ENCODE assay signal across 14 cellular contexts in the genomic region with DNA sequence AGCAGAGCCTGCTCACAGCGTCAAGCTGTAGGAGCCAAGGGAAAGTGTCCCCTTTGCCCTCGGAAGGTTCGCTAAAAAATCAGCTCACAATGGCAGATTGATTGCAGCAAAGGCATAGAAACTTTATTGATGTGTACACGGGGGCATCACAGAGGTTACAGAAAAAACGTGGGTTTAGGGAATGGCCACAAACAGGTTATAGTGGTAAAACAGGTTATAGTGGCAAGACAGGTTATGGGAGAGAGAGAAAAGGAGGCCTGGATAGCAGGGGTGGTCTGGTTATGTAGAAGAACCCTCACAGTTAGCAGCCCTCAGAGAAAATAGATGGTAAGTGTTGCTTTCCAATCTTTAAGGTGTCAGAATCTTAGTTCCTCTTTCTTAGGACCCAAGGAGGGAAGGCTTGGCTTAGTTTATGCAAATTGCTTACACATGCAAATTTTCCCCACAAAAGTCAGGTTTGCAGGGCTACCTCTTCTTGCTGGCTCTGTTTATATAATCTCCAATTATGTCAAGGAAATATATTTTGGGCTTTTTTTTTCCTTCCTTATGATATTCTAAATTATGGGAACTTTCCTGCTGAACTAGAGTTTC.
A peak's percentile ranks its signal among the peaks of the same experiment; 100 is the strongest.
DNase-seq lines count a peak whose midpoint lies in the region; ATAC-seq and TF ChIP-seq lines count a peak whose summit lies in the region.
"Had no signal": no experiment of that assay in that cellular context is flagged by ENCODE, and none has a peak within 500 bp of the region (broad histone marks: within the 10 kb centered on the region; RNA-seq: fewer than 3 reads in every experiment).

No MANE protein-coding gene starts in this region.

- no peaks in the 10 kb centered on the region for H3K36me3 Mint-ChIP-seq in progenitor cell of endocrine pancreas (ENCODE audit: insufficient read depth)

- peaks cover 0 to 75% (median 31%) of the 10 kb centered on the region in 45 donors for H3K27me3 ChIP-seq in dorsolateral prefrontal cortex
- H3K27me3 ChIP-seq: MG63 had no signal

- H3K27ac ChIP-seq in dorsolateral prefrontal cortex: no peak overlapping the region
- H3K27ac ChIP-seq: RWPE1, thoracic aorta had no signal

- ATAC-seq in GM19023 (IDR thresholded peaks at IDR 0.05; ENCODE audit: unreplicated experiment): peak; percentile 45
- peak; percentile 80 for ATAC-seq in GM21717 (IDR thresholded peaks at IDR 0.05; ENCODE audit: unreplicated experiment)
- ATAC-seq in HG03354 (IDR thresholded peaks at IDR 0.05; ENCODE audit: poor library complexity, severe bottlenecking, unreplicated experiment): peak; percentile 93

- peaks cover 18% of the 10 kb centered on the region for H3K9me3 Mint-ChIP-seq in progenitor cell of endocrine pancreas (ENCODE audit: low read depth)
- H3K9me3 Mint-ChIP-seq: central memory CD8-positive, alpha-beta T cell had no signal

- DNase-seq in progenitor cell of endocrine pancreas (ENCODE audit: low spot score, unreplicated experiment) (no peak), NCI-H82 treated with DMSO at 0.1 percent for 48 hours (lab: John Stamatoyannopoulos, UW; ENCODE audit: unreplicated experiment) (no peak), NCI-H1694 (lab: John Stamatoyannopoulos, UW) (no peak), KG1 (lab: John Stamatoyannopoulos, UW) (no peak), dorsolateral prefrontal cortex (no peak)
- DNase-seq: activated naive CD4-positive, alpha-beta T cell treated with Interleukin-2 at 50 U/mL for 16 hours; hippocampal formation; MG63 had no signal

- no peaks in the 10 kb centered on the region for H3K27me3 Mint-ChIP-seq in progenitor cell of endocrine pancreas

- H3K4me3 Mint-ChIP-seq in progenitor cell of endocrine pancreas (ENCODE audit: low read depth): no peak overlapping the region
- H3K4me3 Mint-ChIP-seq: central memory CD8-positive, alpha-beta T cell had no signal

- peak overlapping the region; percentile 86 for H3K27ac Mint-ChIP-seq in progenitor cell of endocrine pancreas

- TF ChIP-seq CTCF in progenitor cell of endocrine pancreas (IDR thresholded peaks at IDR 0.05; ENCODE audit: unreplicated experiment): no peak
- no peak for TF ChIP-seq CTCF in dorsolateral prefrontal cortex (IDR thresholded peaks at IDR 0.05 in 54 of 56, conservative IDR thresholded peaks at IDR 0.05 in 2 of 56; ENCODE audit: low read depth in 1 of 56, partially characterized antibody in 56 of 56)

- intact Hi-C loops in dorsolateral prefrontal cortex (cut with DNase I): no loop called here

- no peak overlapping the region for H3K4me3 ChIP-seq in dorsolateral prefrontal cortex
- H3K4me3 ChIP-seq: MG63, thoracic aorta had no signal

- peaks cover 10% of the 10 kb centered on the region for H3K4me1 Mint-ChIP-seq in progenitor cell of endocrine pancreas (ENCODE audit: low read depth)
- H3K4me1 Mint-ChIP-seq: central memory CD8-positive, alpha-beta T cell had no signal
